In genomic region chr22:39123811-39124668, GRCh38 we compare ENCODE assay signal across 1 cellular context.
TF ChIP-seq lines count a peak whose summit lies in the region.

No MANE protein-coding gene starts in this region.

TF ChIP-seq in H1, 55 proteins besides CTCF, POLR2A, EP300 and RAD21:
- 0 out of 2 replicates have a peak, but pooled peaks have one; percentile 14 for TF ChIP-seq MAX (IDR thresholded peaks at IDR 0.05)
- TF ChIP-seq E2F6 (IDR thresholded peaks at IDR 0.05), result peak; percentile 70
- no peak for TF ChIP-seq SIRT6 (IDR thresholded peaks at IDR 0.05; ENCODE audit: low read length)
TF ChIP-seq in H1: peak in this region for 2.
